ENCODE assay signal across 1 cellular context in genomic region chr4:153668647-153669046, GRCh38.
TF ChIP-seq lines count a peak whose summit lies in the region.

No MANE protein-coding gene starts in this region.

TF ChIP-seq in SK-N-SH, 30 proteins besides CTCF, POLR2A, EP300 and RAD21 (continued from another document):
- 0 out of 2 replicates have a peak, but pooled peaks have one; percentile 33 for TF ChIP-seq MAX (IDR thresholded peaks at IDR 0.05; ENCODE audit: low read depth)
TF ChIP-seq in SK-N-SH: peak in this region for 2.
